Comparison of ENCODE assay signal across 14 cellular contexts in genomic region chr16:87982491-87983415, GRCh38. TPM values are rescaled to one million over a fixed set of nuclear protein-coding genes. Genes with fewer than 3 reads are reported as not detected.
DNase-seq lines count a peak whose midpoint lies in the region; ATAC-seq and TF ChIP-seq lines count a peak whose summit lies in the region.
"Had no signal": no experiment of that assay in that cellular context is flagged by ENCODE, and none has a peak within 500 bp of the region (broad histone marks: within the 10 kb centered on the region; RNA-seq: fewer than 3 reads in every experiment).

No MANE protein-coding gene starts in this region.

- H3K27me3 ChIP-seq in suprapubic skin = no peaks in the 10 kb centered on the region
- H3K27me3 ChIP-seq: heart left ventricle, MG63 had no signal

- TF ChIP-seq CTCF in suprapubic skin (IDR thresholded peaks at IDR 0.05) = no peak

- POLR2A ChIA-PET in activated CD4-positive, alpha-beta memory T cell treated with anti-CD3 and anti-CD28 coated beads, Interleukin-2, amount 10 ng/mL, durations not matched to agents 7 days and 5 days (lab: Charles Lee) = no interaction called here

- peaks cover 86% of the 10 kb centered on the region for H3K4me1 Mint-ChIP-seq in activated T-cell treated with anti-CD3 and anti-CD28 coated beads, Interleukin-2, amount 50 U/mL, for 72 hours (ENCODE audit: low read depth)
- H3K4me1 Mint-ChIP-seq in activated CD4-positive, alpha-beta memory T cell treated with anti-CD3 and anti-CD28 coated beads, Interleukin-2, amount 10 ng/mL, durations not matched to agents 7 days and 5 days = peaks cover 44% of the 10 kb centered on the region

- WGBS in suprapubic skin = 80% methylated on average over 25 of the region's 28 CpGs

- H3K36me3 ChIP-seq in suprapubic skin = peaks cover 34% of the 10 kb centered on the region

- no peaks in the 10 kb centered on the region for H3K9me3 ChIP-seq in suprapubic skin
- H3K9me3 ChIP-seq: heart left ventricle, MG63 had no signal

- no peaks in the 10 kb centered on the region for H3K9me3 Mint-ChIP-seq in activated T-cell treated with anti-CD3 and anti-CD28 coated beads, Interleukin-2, amount 50 U/mL, for 72 hours
- no peaks in the 10 kb centered on the region for H3K9me3 Mint-ChIP-seq in activated CD4-positive, alpha-beta memory T cell treated with anti-CD3 and anti-CD28 coated beads, Interleukin-2, amount 10 ng/mL, durations not matched to agents 7 days and 5 days

- peak overlapping the region; percentile 10 to 27 for H3K4me3 Mint-ChIP-seq in activated T-cell treated with anti-CD3 and anti-CD28 coated beads, Interleukin-2, amount 50 U/mL, for 72 hours
- H3K4me3 Mint-ChIP-seq in activated CD4-positive, alpha-beta memory T cell treated with anti-CD3 and anti-CD28 coated beads, Interleukin-2, amount 10 ng/mL, durations not matched to agents 7 days and 5 days = no peak overlapping the region

- no peak for ATAC-seq in activated T-cell treated with anti-CD3 and anti-CD28 coated beads, Interleukin-2, amount 50 U/mL, for 72 hours (replicated peaks in 1 of 2)
- peak; percentile 79 for ATAC-seq in left lobe of liver

- TF ChIP-seq EP300 in suprapubic skin (IDR thresholded peaks at IDR 0.05) = no peak

- H3K4me1 ChIP-seq in suprapubic skin = peaks cover 5% of the 10 kb centered on the region

- TF ChIP-seq POLR2A in suprapubic skin (IDR thresholded peaks at IDR 0.05) = no peak

- H3K27ac ChIP-seq in suprapubic skin = no peak overlapping the region
- H3K27ac ChIP-seq: heart left ventricle had no signal

- no peak overlapping the region for H3K27ac Mint-ChIP-seq in activated T-cell treated with anti-CD3 and anti-CD28 coated beads, Interleukin-2, amount 50 U/mL, for 72 hours
- H3K27ac Mint-ChIP-seq in activated CD4-positive, alpha-beta memory T cell treated with anti-CD3 and anti-CD28 coated beads, Interleukin-2, amount 10 ng/mL, durations not matched to agents 7 days and 5 days = peak overlapping the region; percentile 50

- H3K36me3 Mint-ChIP-seq in activated T-cell treated with anti-CD3 and anti-CD28 coated beads, Interleukin-2, amount 50 U/mL, for 72 hours (ENCODE audit: insufficient read depth in 2 of 2) = peaks cover 13 to 16% of the 10 kb centered on the region in 2 donors
- H3K36me3 Mint-ChIP-seq in activated CD4-positive, alpha-beta memory T cell treated with anti-CD3 and anti-CD28 coated beads, Interleukin-2, amount 10 ng/mL, durations not matched to agents 7 days and 5 days (ENCODE audit: low read depth) = peaks cover 54% of the 10 kb centered on the region

- no peaks in the 10 kb centered on the region for H3K27me3 Mint-ChIP-seq in activated T-cell treated with anti-CD3 and anti-CD28 coated beads, Interleukin-2, amount 50 U/mL, for 72 hours (ENCODE audit: low read depth)
- no peaks in the 10 kb centered on the region for H3K27me3 Mint-ChIP-seq in activated CD4-positive, alpha-beta memory T cell treated with anti-CD3 and anti-CD28 coated beads, Interleukin-2, amount 10 ng/mL, durations not matched to agents 7 days and 5 days

- CTCF ChIA-PET in activated CD4-positive, alpha-beta memory T cell treated with anti-CD3 and anti-CD28 coated beads, Interleukin-2, amount 10 ng/mL, durations not matched to agents 7 days and 5 days (lab: Charles Lee) = no interaction called here

- H3K4me3 ChIP-seq in suprapubic skin = no peak overlapping the region
- H3K4me3 ChIP-seq: heart left ventricle, MG63 had no signal

- no peak for DNase-seq in activated T-cell treated with anti-CD3 and anti-CD28 coated beads, Interleukin-2, amount 50 U/mL, for 72 hours
- DNase-seq in activated T-cell treated with anti-CD3 and anti-CD28 coated beads, Interleukin-2, amount 50 U/mL, for 1 hour = no peak
- DNase-seq in activated CD4-positive, alpha-beta memory T cell treated with anti-CD3 and anti-CD28 coated beads, Interleukin-2, amount 10 ng/mL, durations not matched to agents 7 days and 5 days = no peak
- peak; percentile 86 for DNase-seq in left lobe of liver (ENCODE audit: low spot score)
- DNase-seq in stimulated activated CD8-positive, alpha-beta memory T cell treated with anti-CD3 and anti-CD28 coated beads, Interleukin-4, amount 100 ng/mL, for 48 hours = peak; percentile 28
- no peak for DNase-seq in NCI-H2227 treated with DMSO at 0.1 percent for 48 hours (lab: John Stamatoyannopoulos, UW)
- DNase-seq in suprapubic skin (ENCODE audit: low spot score in 2 of 2) = no peak
- no peak for DNase-seq in NAMALWA (ENCODE audit: low spot score)
- DNase-seq: MG63, NCI-H2029, NCI-H748 treated with DMSO at 0.1 percent for 48 hours had no signal

RNA-seq across cellular contexts. Expression of gene BANP, which starts 31.5 kb away (rescaled TPM):
- 10 to 100 TPM; 35.8 to 39.8 TPM for total RNA-seq in activated T-cell treated with anti-CD3 and anti-CD28 coated beads, Interleukin-2, amount 50 U/mL, for 72 hours
- total RNA-seq in activated CD4-positive, alpha-beta memory T cell treated with anti-CD3 and anti-CD28 coated beads, Interleukin-2, amount 10 ng/mL, durations not matched to agents 7 days and 5 days = 10 to 100 TPM; 33.6 to 38.9 TPM
- total RNA-seq in left lobe of liver = 22.4 TPM
- total RNA-seq in suprapubic skin = 10 to 100 TPM; 24.9 to 40.1 (median 26.5) TPM

RNA-seq across cellular contexts. Expression of gene CA5A, which starts 46.4 kb away (rescaled TPM):
- total RNA-seq in activated T-cell treated with anti-CD3 and anti-CD28 coated beads, Interleukin-2, amount 50 U/mL, for 72 hours = under 1 TPM in 1 of 2 donors, not detected in 1; 0.22 TPM
- not detected for total RNA-seq in activated CD4-positive, alpha-beta memory T cell treated with anti-CD3 and anti-CD28 coated beads, Interleukin-2, amount 10 ng/mL, durations not matched to agents 7 days and 5 days
- total RNA-seq in left lobe of liver (35.7 TPM), suprapubic skin (not detected)
- total RNA-seq: skeletal muscle tissue, subcutaneous adipose tissue had no signal

Comparison
In these comparisons a context has a peak if more than half of its experiments do, and no peak if none do; other contexts are left out.
1. DNase-seq: peak in left lobe of liver (single experiment) and stimulated activated CD8-positive, alpha-beta memory T cell treated with anti-CD3 and anti-CD28 coated beads, Interleukin-4, amount 100 ng/mL, for 48 hours (single experiment); none in activated T-cell treated with anti-CD3 and anti-CD28 coated beads, Interleukin-2, amount 50 U/mL, for 72 hours (0 of 2), activated T-cell treated with anti-CD3 and anti-CD28 coated beads, Interleukin-2, amount 50 U/mL, for 1 hour (single experiment), activated CD4-positive, alpha-beta memory T cell treated with anti-CD3 and anti-CD28 coated beads, Interleukin-2, amount 10 ng/mL, durations not matched to agents 7 days and 5 days (single experiment), NCI-H2227 treated with DMSO at 0.1 percent for 48 hours (single experiment), suprapubic skin (0 of 2) and NAMALWA (single experiment).
2. RNA of gene CA5A, which starts 46.4 kb away (total RNA-seq): 35.7 TPM in left lobe of liver (single experiment); 0.22 TPM in activated T-cell treated with anti-CD3 and anti-CD28 coated beads, Interleukin-2, amount 50 U/mL, for 72 hours, not detected in activated CD4-positive, alpha-beta memory T cell treated with anti-CD3 and anti-CD28 coated beads, Interleukin-2, amount 10 ng/mL, durations not matched to agents 7 days and 5 days and not detected in suprapubic skin; every median in the first group is over 10 times any median in the second.